Comparison of ENCODE assay signal across 31 cellular contexts in the genomic region with DNA sequence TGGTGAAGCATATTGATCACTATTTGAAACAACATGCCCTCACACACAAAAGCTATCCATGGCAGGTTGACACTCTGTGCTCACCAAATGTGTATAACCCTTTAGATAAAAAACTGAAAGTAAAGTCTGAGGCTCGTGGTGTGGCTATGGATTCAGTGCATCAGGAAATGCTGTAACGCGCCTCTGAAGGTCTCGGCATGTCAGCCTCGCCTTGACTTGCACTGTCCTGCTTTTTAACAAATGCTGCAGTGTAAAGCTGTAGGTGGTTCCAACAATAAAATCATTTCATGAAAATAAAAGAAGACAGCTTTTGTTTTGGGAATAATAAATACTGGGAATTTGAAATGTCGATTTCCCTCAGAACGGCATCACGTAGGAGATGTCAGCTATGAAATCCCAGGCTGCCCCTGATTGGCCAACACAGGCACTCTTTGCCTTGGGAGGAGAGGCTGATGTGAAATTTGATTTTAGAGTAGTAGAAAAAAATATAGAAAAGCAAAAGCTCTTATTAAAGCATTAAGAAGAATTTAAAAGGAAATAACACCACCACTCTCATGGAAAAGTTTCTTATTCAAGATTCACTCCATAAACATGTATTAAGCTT.
"Had no signal": no experiment of that assay in that cellular context is flagged by ENCODE, and none has a peak within 500 bp of the region (broad histone marks: within the 10 kb centered on the region; RNA-seq: fewer than 3 reads in every experiment).

No MANE protein-coding gene starts in this region.

- H3K4me1 Mint-ChIP-seq: activated CD4-positive, alpha-beta memory T cell treated with anti-CD3 and anti-CD28 coated beads, Interleukin-2, amount 10 ng/mL, durations not matched to agents 7 days and 5 days; activated CD4-positive, alpha-beta T cell treated with anti-CD3 and anti-CD28 coated beads, Interleukin-2, amount 10 ng/mL, durations not matched to agents 7 days and 5 days; activated naive CD4-positive, alpha-beta T cell treated with anti-CD3 and anti-CD28 coated beads, Interleukin-2, amount 10 ng/mL, durations not matched to agents 7 days and 5 days; activated naive CD8-positive, alpha-beta T cell treated with anti-CD3 and anti-CD28 coated beads, Interleukin-2, amount 10 ng/mL, durations not matched to agents 7 days and 5 days; naive thymus-derived CD8-positive, alpha-beta T cell; neural crest cell; stimulated activated naive B cell treated with anti-CD40 and anti-IgM and Interleukin-4, amounts not matched to agents 10 μg/mL and 1 μg/mL and 100 μg/mL, for 72 hours had no signal

- ATAC-seq: gastrocnemius medialis; naive thymus-derived CD8-positive, alpha-beta T cell; right cardiac atrium; stimulated activated naive B cell treated with anti-CD40 and anti-IgM and Interleukin-4, amounts not matched to agents 10 μg/mL and 1 μg/mL and 100 μg/mL, for 72 hours; upper lobe of right lung; WTC11 had no signal

- H3K9me3 ChIP-seq: ascending aorta, esophagus squamous epithelium, gastrocnemius medialis, thyroid gland, upper lobe of right lung had no signal

- H3K36me3 ChIP-seq: ascending aorta, esophagus squamous epithelium, gastrocnemius medialis, stomach, thyroid gland, upper lobe of right lung had no signal

- H3K27me3 Mint-ChIP-seq: activated CD4-positive, alpha-beta memory T cell treated with anti-CD3 and anti-CD28 coated beads, Interleukin-2, amount 10 ng/mL, durations not matched to agents 7 days and 5 days; activated CD4-positive, alpha-beta T cell treated with anti-CD3 and anti-CD28 coated beads, Interleukin-2, amount 10 ng/mL, durations not matched to agents 7 days and 5 days; activated naive CD4-positive, alpha-beta T cell treated with anti-CD3 and anti-CD28 coated beads, Interleukin-2, amount 10 ng/mL, durations not matched to agents 7 days and 5 days; activated naive CD8-positive, alpha-beta T cell treated with anti-CD3 and anti-CD28 coated beads, Interleukin-2, amount 10 ng/mL, durations not matched to agents 7 days and 5 days; activated T-cell treated with anti-CD3 and anti-CD28 coated beads, Interleukin-2, amount 50 U/mL, for 24 hours; brain; stimulated activated naive B cell treated with anti-CD40 and anti-IgM and Interleukin-4, amounts not matched to agents 10 μg/mL and 1 μg/mL and 100 μg/mL, for 72 hours had no signal

- H3K9me3 Mint-ChIP-seq: activated CD4-positive, alpha-beta T cell treated with anti-CD3 and anti-CD28 coated beads, Interleukin-2, amount 10 ng/mL, durations not matched to agents 7 days and 5 days had no signal

- H3K27ac ChIP-seq: ascending aorta, epithelial cell of prostate, esophagus squamous epithelium, gastrocnemius medialis, hepatocyte, parathyroid adenoma, stomach, thyroid gland, upper lobe of right lung had no signal

- H3K4me3 Mint-ChIP-seq: activated CD4-positive, alpha-beta memory T cell treated with anti-CD3 and anti-CD28 coated beads, Interleukin-2, amount 10 ng/mL, durations not matched to agents 7 days and 5 days; activated CD4-positive, alpha-beta T cell treated with anti-CD3 and anti-CD28 coated beads, Interleukin-2, amount 10 ng/mL, durations not matched to agents 7 days and 5 days; activated naive CD4-positive, alpha-beta T cell treated with anti-CD3 and anti-CD28 coated beads, Interleukin-2, amount 10 ng/mL, durations not matched to agents 7 days and 5 days; activated naive CD8-positive, alpha-beta T cell treated with anti-CD3 and anti-CD28 coated beads, Interleukin-2, amount 10 ng/mL, durations not matched to agents 7 days and 5 days; activated T-cell treated with anti-CD3 and anti-CD28 coated beads, Interleukin-2, amount 50 U/mL, for 24 hours; brain; naive thymus-derived CD8-positive, alpha-beta T cell; neural crest cell; stimulated activated naive B cell treated with anti-CD40 and anti-IgM and Interleukin-4, amounts not matched to agents 10 μg/mL and 1 μg/mL and 100 μg/mL, for 72 hours; T-helper 1 cell treated with Interleukin-12 subunit alpha and Interleukin-12 subunit beta and Interleukin-4 antibody, amounts not matched to agents 30 μg/mL and 1 μg/mL, for 36 hours; WTC11 had no signal

- H3K4me3 ChIP-seq: ascending aorta, gastrocnemius medialis, hepatocyte, stomach, thyroid gland, upper lobe of right lung had no signal

- H3K4me1 ChIP-seq: ascending aorta, esophagus squamous epithelium, gastrocnemius medialis, parathyroid adenoma, stomach, thyroid gland, upper lobe of right lung had no signal

- DNase-seq: activated CD4-positive, alpha-beta memory T cell treated with anti-CD3 and anti-CD28 coated beads, Interleukin-2, amount 10 ng/mL, durations not matched to agents 7 days and 5 days; activated CD4-positive, alpha-beta T cell treated with anti-CD3 and anti-CD28 coated beads for 1 hour; activated CD4-positive, alpha-beta T cell treated with anti-CD3 and anti-CD28 coated beads, Interleukin-2, amount 10 ng/mL, durations not matched to agents 7 days and 5 days; activated CD8-positive, alpha-beta memory T cell treated with anti-CD3 and anti-CD28 coated beads, Interleukin-2, amount 50 U/mL, for 48 hours; activated gamma-delta T cell; activated naive CD4-positive, alpha-beta T cell treated with anti-CD3 and anti-CD28 coated beads, Interleukin-2, amount 10 ng/mL, durations not matched to agents 7 days and 5 days; activated naive CD8-positive, alpha-beta T cell treated with anti-CD3 and anti-CD28 coated beads, Interleukin-2, amount 10 ng/mL, durations not matched to agents 7 days and 5 days; activated T-cell treated with anti-CD3 and anti-CD28 coated beads, Interleukin-2, amount 50 U/mL, for 24 hours; central memory CD4-positive, alpha-beta T cell; esophagus squamous epithelium; gastrocnemius medialis; kidney; mesenchymal stem cell; naive thymus-derived CD8-positive, alpha-beta T cell; occipital lobe; right cardiac atrium; stimulated activated CD4-positive, alpha-beta T cell treated with anti-CD3 and anti-CD28 coated beads, Interleukin-15, amount 100 ng/mL, for 24 hours; stimulated activated CD4-positive, alpha-beta T cell treated with anti-CD3 and anti-CD28 coated beads, Interleukin-2, amount 100 ng/mL, for 24 hours; stimulated activated naive B cell treated with anti-CD40 and anti-IgM and Interleukin-4, amounts not matched to agents 10 μg/mL and 1 μg/mL and 100 μg/mL, for 72 hours; stomach; T1000; thyroid gland; upper lobe of right lung had no signal

- H3K36me3 Mint-ChIP-seq: activated naive CD4-positive, alpha-beta T cell treated with anti-CD3 and anti-CD28 coated beads, Interleukin-2, amount 10 ng/mL, durations not matched to agents 7 days and 5 days; activated naive CD8-positive, alpha-beta T cell treated with anti-CD3 and anti-CD28 coated beads, Interleukin-2, amount 10 ng/mL, durations not matched to agents 7 days and 5 days; brain; stimulated activated naive B cell treated with anti-CD40 and anti-IgM and Interleukin-4, amounts not matched to agents 10 μg/mL and 1 μg/mL and 100 μg/mL, for 72 hours; WTC11 had no signal

- H3K27me3 ChIP-seq: ascending aorta, esophagus squamous epithelium, gastrocnemius medialis, hepatocyte, stomach, thyroid gland, upper lobe of right lung had no signal

- H3K27ac Mint-ChIP-seq: activated CD4-positive, alpha-beta memory T cell treated with anti-CD3 and anti-CD28 coated beads, Interleukin-2, amount 10 ng/mL, durations not matched to agents 7 days and 5 days; activated CD4-positive, alpha-beta T cell treated with anti-CD3 and anti-CD28 coated beads, Interleukin-2, amount 10 ng/mL, durations not matched to agents 7 days and 5 days; activated naive CD4-positive, alpha-beta T cell treated with anti-CD3 and anti-CD28 coated beads, Interleukin-2, amount 10 ng/mL, durations not matched to agents 7 days and 5 days; activated naive CD8-positive, alpha-beta T cell treated with anti-CD3 and anti-CD28 coated beads, Interleukin-2, amount 10 ng/mL, durations not matched to agents 7 days and 5 days; activated T-cell treated with anti-CD3 and anti-CD28 coated beads, Interleukin-2, amount 50 U/mL, for 24 hours; brain; naive thymus-derived CD8-positive, alpha-beta T cell; stimulated activated naive B cell treated with anti-CD40 and anti-IgM and Interleukin-4, amounts not matched to agents 10 μg/mL and 1 μg/mL and 100 μg/mL, for 72 hours; T-helper 1 cell treated with Interleukin-12 subunit alpha and Interleukin-12 subunit beta and Interleukin-4 antibody, amounts not matched to agents 30 μg/mL and 1 μg/mL, for 36 hours; WTC11 had no signal
